Comparison of ENCODE assay signal across 1 cellular context in genomic region chr1:70221241-70222077, GRCh38.
A peak's percentile ranks its signal among the peaks of the same experiment; 100 is the strongest.
TF ChIP-seq lines count a peak whose summit lies in the region.

A gene with protein sequence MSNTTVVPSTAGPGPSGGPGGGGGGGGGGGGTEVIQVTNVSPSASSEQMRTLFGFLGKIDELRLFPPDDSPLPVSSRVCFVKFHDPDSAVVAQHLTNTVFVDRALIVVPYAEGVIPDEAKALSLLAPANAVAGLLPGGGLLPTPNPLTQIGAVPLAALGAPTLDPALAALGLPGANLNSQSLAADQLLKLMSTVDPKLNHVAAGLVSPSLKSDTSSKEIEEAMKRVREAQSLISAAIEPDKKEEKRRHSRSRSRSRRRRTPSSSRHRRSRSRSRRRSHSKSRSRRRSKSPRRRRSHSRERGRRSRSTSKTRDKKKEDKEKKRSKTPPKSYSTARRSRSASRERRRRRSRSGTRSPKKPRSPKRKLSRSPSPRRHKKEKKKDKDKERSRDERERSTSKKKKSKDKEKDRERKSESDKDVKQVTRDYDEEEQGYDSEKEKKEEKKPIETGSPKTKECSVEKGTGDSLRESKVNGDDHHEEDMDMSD (plus strand): TSS chr1:70221380. CDS start chr1:70221637, 257 bp downstream.

TF ChIP-seq in HepG2, 621 proteins besides CTCF, POLR2A, EP300 and RAD21 (continued from another document):
- TF ChIP-seq ZNF678 (CRISPR knock-in tag; IDR thresholded peaks at IDR 0.05) (peak; percentile 64; the same call in 1 of the 2 replicates), ZSCAN25 (CRISPR knock-in tag; IDR thresholded peaks at IDR 0.05) (0 out of 2 replicates have a peak, but pooled peaks have one; percentile 37), RXRA (CRISPR knock-in tag; IDR thresholded peaks at IDR 0.05) (peak; percentile 57; the same call in 1 of the 2 replicates), ZNF749 (CRISPR knock-in tag; IDR thresholded peaks at IDR 0.05; ENCODE audit: borderline replicate concordance) (peak; percentile 67; the same call in 1 of the 2 replicates)
